In genomic region chr17:76404256-76404655, GRCh38 we compare ENCODE assay signal across 23 cellular contexts.
"Had no signal": no experiment of that assay in that cellular context is flagged by ENCODE, and none has a peak within 500 bp of the region (broad histone marks: within the 10 kb centered on the region; RNA-seq: fewer than 3 reads in every experiment).

No MANE protein-coding gene starts in this region.

- H3K27me3 Mint-ChIP-seq: activated CD4-positive, alpha-beta T cell treated with anti-CD3 and anti-CD28 coated beads, Interleukin-2, amount 10 ng/mL, durations not matched to agents 7 days and 5 days; activated CD8-positive, alpha-beta memory T cell treated with anti-CD3 and anti-CD28 coated beads, Interleukin-2, amount 10 ng/mL, durations not matched to agents 7 days and 5 days; activated CD8-positive, alpha-beta T cell treated with anti-CD3 and anti-CD28 coated beads for 36 hours; effector memory CD8-positive, alpha-beta T cell had no signal

- H3K4me3 Mint-ChIP-seq: activated CD4-positive, alpha-beta T cell treated with anti-CD3 and anti-CD28 coated beads, Interleukin-2, amount 10 ng/mL, durations not matched to agents 7 days and 5 days; activated CD8-positive, alpha-beta memory T cell treated with anti-CD3 and anti-CD28 coated beads, Interleukin-2, amount 10 ng/mL, durations not matched to agents 7 days and 5 days; activated CD8-positive, alpha-beta T cell treated with anti-CD3 and anti-CD28 coated beads for 36 hours; activated T-helper 1 cell treated with anti-CD3 and anti-CD28 coated beads, Interleukin-12 subunit alpha, Interleukin-12 subunit beta, Interleukin-2, Interleukin-4 antibody, amounts not matched to agents 30 ng/mL and 10 ng/mL and 1 ng/mL, durations not matched to agents 14 hours and 24 hours and 36 hours; brain; effector memory CD8-positive, alpha-beta T cell; neural crest cell; T-helper 2 cell treated with Interferon-gamma antibody and Interleukin-4, amounts not matched to agents 5 μg/mL and 100 μg/mL, for 36 hours had no signal

- H3K27me3 ChIP-seq: esophagus muscularis mucosa, left lung, suprapubic skin, tibial nerve had no signal

- H3K27ac Mint-ChIP-seq: activated CD4-positive, alpha-beta T cell treated with anti-CD3 and anti-CD28 coated beads, Interleukin-2, amount 10 ng/mL, durations not matched to agents 7 days and 5 days; activated CD8-positive, alpha-beta memory T cell treated with anti-CD3 and anti-CD28 coated beads, Interleukin-2, amount 10 ng/mL, durations not matched to agents 7 days and 5 days; activated naive CD4-positive, alpha-beta T cell treated with anti-CD3 and anti-CD28 coated beads, Interleukin-2, amount 50 U/mL, for 72 hours; activated T-helper 1 cell treated with anti-CD3 and anti-CD28 coated beads, Interleukin-12 subunit alpha, Interleukin-12 subunit beta, Interleukin-2, Interleukin-4 antibody, amounts not matched to agents 30 ng/mL and 10 ng/mL and 1 ng/mL, durations not matched to agents 14 hours and 24 hours and 36 hours; effector memory CD8-positive, alpha-beta T cell; T-helper 2 cell treated with Interferon-gamma antibody and Interleukin-4, amounts not matched to agents 5 μg/mL and 100 μg/mL, for 36 hours had no signal

- H3K9me3 ChIP-seq: esophagus muscularis mucosa, left lung, suprapubic skin, tibial nerve had no signal

- H3K27ac ChIP-seq: esophagus muscularis mucosa, left lung, suprapubic skin, WERI-Rb-1 had no signal

- H3K9me3 Mint-ChIP-seq: activated CD4-positive, alpha-beta T cell treated with anti-CD3 and anti-CD28 coated beads, Interleukin-2, amount 10 ng/mL, durations not matched to agents 7 days and 5 days; activated CD8-positive, alpha-beta T cell treated with anti-CD3 and anti-CD28 coated beads for 36 hours; activated naive CD4-positive, alpha-beta T cell treated with anti-CD3 and anti-CD28 coated beads, Interleukin-2, amount 50 U/mL, for 72 hours; activated T-helper 1 cell treated with anti-CD3 and anti-CD28 coated beads, Interleukin-12 subunit alpha, Interleukin-12 subunit beta, Interleukin-2, Interleukin-4 antibody, amounts not matched to agents 30 ng/mL and 10 ng/mL and 1 ng/mL, durations not matched to agents 14 hours and 24 hours and 36 hours; brain; effector memory CD8-positive, alpha-beta T cell; neural crest cell; T-helper 2 cell treated with Interferon-gamma antibody and Interleukin-4, amounts not matched to agents 5 μg/mL and 100 μg/mL, for 36 hours had no signal

- H3K4me3 ChIP-seq: esophagus muscularis mucosa, left lung, suprapubic skin, tibial nerve had no signal

- ATAC-seq: activated CD8-positive, alpha-beta memory T cell treated with anti-CD3 and anti-CD28 coated beads, Interleukin-2, amount 10 ng/mL, durations not matched to agents 7 days and 5 days; activated CD8-positive, alpha-beta T cell treated with anti-CD3 and anti-CD28 coated beads for 36 hours; activated naive CD4-positive, alpha-beta T cell treated with anti-CD3 and anti-CD28 coated beads, Interleukin-2, amount 50 U/mL, for 72 hours; effector memory CD8-positive, alpha-beta T cell; left lung; SK-N-SH treated with all-trans-retinoic acid at 6 μM for 48 hours; stimulated activated naive CD8-positive, alpha-beta T cell treated with anti-CD3 and anti-CD28 coated beads, Interleukin-15, Interleukin-2, amounts not matched to agents 100 U/mL and 50 U/mL, for 24 hours had no signal

- H3K4me1 ChIP-seq: suprapubic skin had no signal

- DNase-seq: activated CD4-positive, alpha-beta T cell treated with anti-CD3 and anti-CD28 coated beads, Interleukin-2, amount 10 ng/mL, durations not matched to agents 7 days and 5 days; activated CD4-positive, CD25-positive, alpha-beta regulatory T cell treated with anti-CD3 and anti-CD28 coated beads, Interleukin-2, amount 50 U/mL, for 72 hours; activated CD8-positive, alpha-beta memory T cell treated with anti-CD3 and anti-CD28 coated beads, Interleukin-2, amount 10 ng/mL, durations not matched to agents 7 days and 5 days; activated CD8-positive, alpha-beta T cell treated with anti-CD3 and anti-CD28 coated beads for 36 hours; activated gamma-delta T cell treated with Interleukin-2 at 50 U/mL for 16 hours; central memory CD4-positive, alpha-beta T cell; dermis blood vessel endothelial cell; effector memory CD8-positive, alpha-beta T cell; mesenchymal stem cell; occipital lobe; stimulated activated CD4-positive, alpha-beta T cell treated with anti-CD3 and anti-CD28 coated beads, Interleukin-4, amount 100 ng/mL, for 1 hour; stimulated activated naive CD8-positive, alpha-beta T cell treated with anti-CD3 and anti-CD28 coated beads, Interleukin-15, Interleukin-2, amounts not matched to agents 100 U/mL and 50 U/mL, for 24 hours; WERI-Rb-1 had no signal
